ENCODE assay signal across 2 cellular contexts in the genomic region with DNA sequence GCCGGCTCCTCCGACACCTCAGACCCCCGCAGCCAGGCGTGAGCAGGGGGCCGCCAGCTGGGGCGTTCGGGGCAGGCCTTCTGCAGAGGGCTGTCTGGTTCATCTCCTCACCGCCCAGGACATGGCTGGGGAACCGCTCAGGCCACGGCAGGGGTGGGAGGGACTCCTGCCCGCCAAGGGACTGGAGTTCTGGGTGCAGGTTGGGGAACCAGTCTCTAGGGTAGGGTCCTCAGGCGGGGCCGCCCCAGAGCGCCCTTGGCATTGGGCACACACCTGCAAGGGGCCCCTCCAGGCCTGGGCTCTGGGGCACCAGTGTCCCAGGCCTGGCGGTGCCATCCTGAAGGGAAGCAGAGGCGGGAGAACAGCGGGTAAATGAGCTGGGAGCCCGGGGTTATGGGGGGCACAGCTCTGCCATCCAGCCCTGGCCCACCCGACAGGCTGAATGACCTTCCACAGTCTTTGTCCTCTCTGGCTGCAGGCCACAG.
TF ChIP-seq lines count a peak whose summit lies in the region.

No MANE protein-coding gene starts in this region.

TF ChIP-seq in SK-N-SH, 30 proteins besides CTCF, POLR2A, EP300 and RAD21 (continued from another document):
- TF ChIP-seq MXI1 (IDR thresholded peaks at IDR 0.05; ENCODE audit: low read depth, low read length) (no peak), CHD2 (IDR thresholded peaks at IDR 0.05; ENCODE audit: low read length, partially characterized antibody) (no peak), GABPA (IDR thresholded peaks at IDR 0.05; ENCODE audit: low read depth) (no peak)
- TF ChIP-seq, protein P1, sequence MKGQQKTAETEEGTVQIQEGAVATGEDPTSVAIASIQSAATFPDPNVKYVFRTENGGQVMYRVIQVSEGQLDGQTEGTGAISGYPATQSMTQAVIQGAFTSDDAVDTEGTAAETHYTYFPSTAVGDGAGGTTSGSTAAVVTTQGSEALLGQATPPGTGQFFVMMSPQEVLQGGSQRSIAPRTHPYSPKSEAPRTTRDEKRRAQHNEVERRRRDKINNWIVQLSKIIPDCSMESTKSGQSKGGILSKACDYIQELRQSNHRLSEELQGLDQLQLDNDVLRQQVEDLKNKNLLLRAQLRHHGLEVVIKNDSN (IDR thresholded peaks at IDR 0.05; ENCODE audit: borderline replicate concordance, low read depth): no peak

TF ChIP-seq in SK-N-SH treated with all-trans-retinoic acid at 6 μM for 48 hours, 23 proteins besides CTCF, POLR2A, EP300 and RAD21 (continued from another document):
- TF ChIP-seq, protein P2, sequence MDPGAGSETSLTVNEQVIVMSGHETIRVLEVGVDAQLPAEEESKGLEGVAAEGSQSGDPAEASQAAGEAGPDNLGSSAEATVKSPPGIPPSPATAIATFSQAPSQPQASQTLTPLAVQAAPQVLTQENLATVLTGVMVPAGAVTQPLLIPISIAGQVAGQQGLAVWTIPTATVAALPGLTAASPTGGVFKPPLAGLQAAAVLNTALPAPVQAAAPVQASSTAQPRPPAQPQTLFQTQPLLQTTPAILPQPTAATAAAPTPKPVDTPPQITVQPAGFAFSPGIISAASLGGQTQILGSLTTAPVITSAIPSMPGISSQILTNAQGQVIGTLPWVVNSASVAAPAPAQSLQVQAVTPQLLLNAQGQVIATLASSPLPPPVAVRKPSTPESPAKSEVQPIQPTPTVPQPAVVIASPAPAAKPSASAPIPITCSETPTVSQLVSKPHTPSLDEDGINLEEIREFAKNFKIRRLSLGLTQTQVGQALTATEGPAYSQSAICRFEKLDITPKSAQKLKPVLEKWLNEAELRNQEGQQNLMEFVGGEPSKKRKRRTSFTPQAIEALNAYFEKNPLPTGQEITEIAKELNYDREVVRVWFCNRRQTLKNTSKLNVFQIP (CRISPR knock-in tag; IDR thresholded peaks at IDR 0.05; ENCODE audit: borderline replicate concordance, low read depth): no peak
TF ChIP-seq in SK-N-SH treated with all-trans-retinoic acid at 6 μM for 48 hours: peak in this region for 0.
